ENCODE assay signal across 8 cellular contexts in genomic region chr17:412211-413015, GRCh38. TPM values are rescaled to one million over a fixed set of nuclear protein-coding genes. Genes with fewer than 3 reads are reported as not detected.
DNase-seq lines count a peak whose midpoint lies in the region; ATAC-seq and TF ChIP-seq lines count a peak whose summit lies in the region.

No MANE protein-coding gene starts in this region.

- TF ChIP-seq CTCF in GM10266 (IDR thresholded peaks at IDR 0.05; ENCODE audit: control insufficient read depth, insufficient read depth, low read depth, missing control alignments): peak; percentile 82
- peak; percentile 73 for TF ChIP-seq CTCF in mucosa of descending colon (IDR thresholded peaks at IDR 0.05)
- TF ChIP-seq CTCF in type B pancreatic cell (conservative IDR thresholded peaks at IDR 0.05): peak; percentile 87

- H3K9me3 Mint-ChIP-seq in type B pancreatic cell: no peaks in the 10 kb centered on the region

- H3K36me3 ChIP-seq in mucosa of descending colon (ENCODE audit: low read depth): peaks cover 4% of the 10 kb centered on the region

- peak overlapping the region; percentile 96 for H3K4me3 Mint-ChIP-seq in type B pancreatic cell

- intact Hi-C loops in mucosa of descending colon (cut with DNase I, micrococcal nuclease): loop anchor here in 1 of 2 donors (5.0 kb wide), 1 partner anchor 285 kb away; no protein-coding TSS in a partner anchor

- H3K4me3 ChIP-seq in mucosa of descending colon: no peak overlapping the region

- no peaks in the 10 kb centered on the region for H3K9me3 ChIP-seq in mucosa of descending colon

- H3K4me1 Mint-ChIP-seq in type B pancreatic cell (ENCODE audit: unreplicated experiment): peaks cover 31% of the 10 kb centered on the region

- peak; percentile 18 for ATAC-seq in mucosa of descending colon
- ATAC-seq in HG03045 (IDR thresholded peaks at IDR 0.05; ENCODE audit: unreplicated experiment): no peak

- peaks cover 20% of the 10 kb centered on the region for H3K4me1 ChIP-seq in mucosa of descending colon (ENCODE audit: low read depth)

- H3K36me3 Mint-ChIP-seq in type B pancreatic cell: peaks cover 3% of the 10 kb centered on the region

- DNase-seq in A172 (ENCODE audit: low spot score): peak; percentile 52
- DNase-seq in GM10266 (ENCODE audit: extremely low spot score): peak; percentile 59
- DNase-seq in NCI-H2171 treated with DMSO at 0.1 percent for 48 hours (lab: John Stamatoyannopoulos, UW): peak; percentile 56
- peak; percentile 67 to 76 for DNase-seq in activated CD4-positive, alpha-beta T cell treated with anti-CD3 and anti-CD28 coated beads for 4 hours
- DNase-seq in dermis microvascular lymphatic vessel endothelial cell (ENCODE audit: low read depth in 2 of 2): peak; percentile 41 to 65
- peak in 1 of 3 donors; percentile 75 for DNase-seq in mucosa of descending colon
- no peak for DNase-seq in type B pancreatic cell (ENCODE audit: extremely low spot score, unreplicated experiment)

- peak overlapping the region; percentile 55 for H3K27ac Mint-ChIP-seq in type B pancreatic cell

- peaks cover 5% of the 10 kb centered on the region for H3K27me3 Mint-ChIP-seq in type B pancreatic cell

RNA-seq across cellular contexts. Expression of gene RFLNB, which starts 33.3 kb away (rescaled TPM):
- total RNA-seq in A172 (2014; rRNA removed; shearing (Covaris generic)): 89.1 and 96.9 TPM in 2 replicates
- 12.3 and 15.4 TPM in 2 replicates for total RNA-seq in dermis microvascular lymphatic vessel endothelial cell
- 10 to 100 TPM in 1 of 3 donors, 1 to 10 TPM in 2; 3.7 to 21.8 (median 5.6) TPM for total RNA-seq in mucosa of descending colon
- 6.0 and 22.0 TPM in 2 replicates for total RNA-seq in type B pancreatic cell (ENCODE audit: low replicate concordance)

RNA-seq across cellular contexts. Expression of gene RPH3AL, which starts 59.8 kb away (rescaled TPM):
- 3.9 and 6.6 TPM in 2 replicates for total RNA-seq in A172 (2014; rRNA removed; shearing (Covaris generic))
- total RNA-seq in dermis microvascular lymphatic vessel endothelial cell: 10.0 and 19.2 TPM in 2 replicates
- total RNA-seq in mucosa of descending colon: 10 to 100 TPM; 24.0 to 44.1 (median 36.7) TPM
- 13.5 and 14.9 TPM in 2 replicates for total RNA-seq in type B pancreatic cell (ENCODE audit: low replicate concordance)
